32 cellular contexts compared by ENCODE assay signal in genomic region chr20:51011479-51011878, GRCh38. TPM values are rescaled to one million over a fixed set of nuclear protein-coding genes. Genes with fewer than 3 reads are reported as not detected.
"Had no signal": no experiment of that assay in that cellular context is flagged by ENCODE, and none has a peak within 500 bp of the region (broad histone marks: within the 10 kb centered on the region; RNA-seq: fewer than 3 reads in every experiment).

No MANE protein-coding gene starts in this region.

- ATAC-seq: activated CD4-positive, alpha-beta T cell treated with anti-CD3 and anti-CD28 coated beads for 36 hours; activated CD4-positive, CD25-positive, alpha-beta regulatory T cell treated with anti-CD3 and anti-CD28 coated beads, Interleukin-2, amount 50 U/mL, for 24 hours; activated CD8-positive, alpha-beta memory T cell treated with anti-CD3 and anti-CD28 coated beads, Interleukin-2, amount 10 ng/mL, durations not matched to agents 7 days and 5 days; activated CD8-positive, alpha-beta T cell treated with anti-CD3 and anti-CD28 coated beads, Interleukin-2, amount 10 ng/mL, durations not matched to agents 7 days and 5 days; activated naive CD8-positive, alpha-beta T cell treated with anti-CD3 and anti-CD28 coated beads, Interleukin-2, amount 50 U/mL, for 24 hours had no signal

- H3K4me3 ChIP-seq: ascending aorta, cardiac muscle cell had no signal

- DNase-seq: activated B cell treated with CpG ODN at 0.5 μM for 24 hours; activated CD4-positive, alpha-beta memory T cell treated with anti-CD3 and anti-CD28 coated beads, Interleukin-2, amount 10 ng/mL, durations not matched to agents 7 days and 5 days; activated CD4-positive, alpha-beta T cell treated with anti-CD3 and anti-CD28 coated beads for 1 hour; activated CD4-positive, alpha-beta T cell treated with anti-CD3 and anti-CD28 coated beads for 36 hours; activated CD4-positive, alpha-beta T cell treated with anti-CD3 and anti-CD28 coated beads for 48 hours; activated CD4-positive, alpha-beta T cell treated with anti-CD3 and anti-CD28 coated beads, Interleukin-2, amount 10 ng/mL, durations not matched to agents 7 days and 5 days; activated CD4-positive, alpha-beta T cell treated with anti-CD3 and anti-CD28 coated beads, Interleukin-2, amount 50 U/mL, for 48 hours; activated CD8-positive, alpha-beta memory T cell treated with anti-CD3 and anti-CD28 coated beads for 24 hours; activated CD8-positive, alpha-beta memory T cell treated with anti-CD3 and anti-CD28 coated beads, Interleukin-2, amount 10 ng/mL, durations not matched to agents 7 days and 5 days; activated CD8-positive, alpha-beta memory T cell treated with anti-CD3 and anti-CD28 coated beads, Interleukin-2, amount 50 U/mL, for 48 hours; activated CD8-positive, alpha-beta T cell treated with anti-CD3 and anti-CD28 coated beads, Interleukin-2, amount 10 ng/mL, durations not matched to agents 7 days and 5 days; activated effector memory CD4-positive, alpha-beta T cell treated with Interleukin-2 at 50 U/mL for 16 hours; activated gamma-delta T cell; activated naive CD4-positive, alpha-beta T cell treated with anti-CD3 and anti-CD28 coated beads, Interleukin-2, amount 10 ng/mL, durations not matched to agents 7 days and 5 days; activated naive CD4-positive, alpha-beta T cell treated with Interleukin-2 at 50 U/mL for 16 hours; activated naive CD8-positive, alpha-beta T cell treated with anti-CD3 and anti-CD28 coated beads, Interleukin-2, amount 10 ng/mL, durations not matched to agents 7 days and 5 days; activated naive CD8-positive, alpha-beta T cell treated with anti-CD3 and anti-CD28 coated beads, Interleukin-2, amount 50 U/mL, for 24 hours; activated T-cell treated with anti-CD3 and anti-CD28 coated beads, Interleukin-2, amount 50 U/mL, for 24 hours; activated T-cell treated with anti-CD3 and anti-CD28 coated beads, Interleukin-2, amount 50 U/mL, for 48 hours; amygdala; anterior cingulate cortex; caudate nucleus; cerebellar nuclear complex; T-helper 1 cell; T-helper 2 cell; T-helper 9 cell had no signal

- H3K4me1 ChIP-seq: ascending aorta had no signal

- H3K27me3 ChIP-seq: ascending aorta, cardiac muscle cell had no signal

- H3K9me3 ChIP-seq: ascending aorta had no signal

- H3K36me3 ChIP-seq: ascending aorta, cardiac muscle cell had no signal

- H3K27ac ChIP-seq: ascending aorta, cardiac muscle cell, VCaP had no signal

- FAIRE-seq: bronchial epithelial cell, TTC549 had no signal

RNA-seq across cellular contexts. Expression of gene KCNG1, which starts 11.4 kb away (rescaled TPM):
- total RNA-seq: activated CD4-positive, alpha-beta T cell treated with anti-CD3 and anti-CD28 coated beads, Interleukin-2, amount 10 ng/mL, durations not matched to agents 7 days and 5 days; activated CD8-positive, alpha-beta T cell treated with anti-CD3 and anti-CD28 coated beads, Interleukin-2, amount 10 ng/mL, durations not matched to agents 7 days and 5 days; activated naive CD8-positive, alpha-beta T cell treated with anti-CD3 and anti-CD28 coated beads, Interleukin-2, amount 10 ng/mL, durations not matched to agents 7 days and 5 days had no signal
